ENCODE assay signal across 8 cellular contexts in the genomic region with DNA sequence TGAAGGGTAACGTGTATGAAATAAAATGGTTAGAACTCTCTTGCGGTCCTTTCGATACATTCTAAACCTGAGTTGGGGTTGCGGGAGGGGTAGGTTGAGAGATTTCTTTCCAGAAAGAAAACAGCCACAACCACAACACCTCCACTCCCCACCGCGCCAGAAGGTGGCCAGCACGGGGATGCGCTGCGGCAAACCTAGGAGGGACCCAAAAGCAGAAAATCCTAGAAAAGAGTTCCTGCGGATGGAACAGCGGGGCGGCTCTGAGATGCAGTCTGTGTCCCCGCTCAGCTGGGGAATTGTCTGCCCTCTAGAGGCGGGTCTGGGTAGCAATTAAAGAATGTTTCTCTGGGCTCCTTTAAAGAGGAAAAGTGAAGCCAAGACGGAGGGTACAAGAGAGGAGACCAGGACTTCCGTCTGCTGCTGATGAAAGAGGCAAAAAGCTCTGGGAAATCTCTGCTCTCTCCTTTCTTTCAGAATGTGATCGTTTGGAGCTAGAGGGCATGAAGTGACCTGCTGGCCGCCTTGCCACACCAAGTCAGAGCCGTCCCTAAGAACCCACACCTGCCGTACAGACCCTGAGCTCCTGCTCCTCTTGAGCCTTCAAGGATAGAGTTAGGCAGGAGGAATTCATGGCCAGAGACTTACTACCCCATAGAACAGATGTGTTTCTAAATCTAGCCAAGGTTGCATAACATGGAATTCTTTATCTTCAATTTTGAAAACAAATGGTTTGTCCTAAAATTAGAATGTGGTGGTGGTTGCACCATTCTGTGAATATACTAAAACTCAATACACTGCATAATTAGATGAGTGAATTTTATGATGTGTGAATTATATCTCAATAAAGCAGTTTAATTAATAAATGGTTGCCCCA. TPM values are rescaled to one million over a fixed set of nuclear protein-coding genes. Genes with fewer than 3 reads are reported as not detected.
DNase-seq lines count a peak whose midpoint lies in the region; ATAC-seq, FAIRE-seq and TF ChIP-seq lines count a peak whose summit lies in the region.

No MANE protein-coding gene starts in this region.

- peaks cover 27% of the 10 kb centered on the region for H3K27me3 ChIP-seq in BE2C
- no peaks in the 10 kb centered on the region for H3K27me3 ChIP-seq in PC-3 (ENCODE audit: low read length)
- H3K27me3 ChIP-seq in foreskin keratinocyte = no peaks in the 10 kb centered on the region
- peaks cover 26% of the 10 kb centered on the region for H3K27me3 ChIP-seq in osteoblast (ENCODE audit: insufficient read depth, low read length)
- peaks cover 0 to 21% of the 10 kb centered on the region in 2 donors for H3K27me3 ChIP-seq in tibial artery

- peak overlapping the region; percentile 64 for H3K4me3 ChIP-seq in BE2C (ENCODE audit: low read depth, low read length)
- peak overlapping the region; percentile 66 for H3K4me3 ChIP-seq in PC-3 (ENCODE audit: low read length)
- peak overlapping the region; percentile 60 for H3K4me3 ChIP-seq in osteoblast (ENCODE audit: insufficient read depth, low read length)
- H3K4me3 ChIP-seq in tibial artery = peak overlapping the region; percentile 9 to 42

- no peaks in the 10 kb centered on the region for H3K9me2 ChIP-seq in PC-3 (replicated peaks; ENCODE audit: low read length)

- no TSS peak for BruUV-seq in PC-3 (replicated peaks; lab: Mats Ljungman, UMichigan)

- H4K20me1 ChIP-seq in PC-3 (ENCODE audit: low read length) = no peaks in the 10 kb centered on the region
- H4K20me1 ChIP-seq in osteoblast (ENCODE audit: insufficient read depth, low read length) = no peaks in the 10 kb centered on the region

- intact Hi-C loops in PC-3 (cut with micrococcal nuclease) (loop anchor here (1.0 to 5.0 kb wide), 3 partner anchors 18 to 214 kb away; no protein-coding TSS in a partner anchor), tibial artery (cut with DNase I; ENCODE audit: low total_unique reads) (loop anchor here (10.0 kb wide), 1 partner anchor 212 kb away; no protein-coding TSS in a partner anchor)

- no peaks in the 10 kb centered on the region for H3F3A ChIP-seq in PC-3 (ENCODE audit: low read length, unreplicated experiment)

- CTCF ChIA-PET in PC-3 (lab: Charles Lee) = interaction anchor here (1.1 kb wide), 1 partner anchor 17 kb away, joined by 6 read pairs; no protein-coding TSS in a partner anchor

- peak; percentile 87 for TF ChIP-seq CTCF in BE2C (IDR thresholded peaks at IDR 0.05; ENCODE audit: low read depth, low read length)
- TF ChIP-seq CTCF in PC-3 (conservative IDR thresholded peaks at IDR 0.05; ENCODE audit: low read depth, low read length) = peak; percentile 96
- TF ChIP-seq CTCF in foreskin keratinocyte (conservative IDR thresholded peaks at IDR 0.05) = peak; percentile 90
- peak; percentile 89 for TF ChIP-seq CTCF in osteoblast (IDR thresholded peaks at IDR 0.05; ENCODE audit: extremely low read depth, low read depth, low read length)
- peak; percentile 50 to 71 for TF ChIP-seq CTCF in tibial artery (IDR thresholded peaks at IDR 0.05)

- peak; percentile 84 for FAIRE-seq in GM19239 (lab: Jason Lieb, UNC)

- H3K4me1 ChIP-seq in BE2C = no peaks in the 10 kb centered on the region
- H3K4me1 ChIP-seq in PC-3 (ENCODE audit: insufficient read depth, low read length) = no peaks in the 10 kb centered on the region
- H3K4me1 ChIP-seq in foreskin keratinocyte = no peaks in the 10 kb centered on the region
- no peaks in the 10 kb centered on the region for H3K4me1 ChIP-seq in osteoblast (ENCODE audit: insufficient read depth, low read length)
- peaks cover 0 to 5% (median 0%) of the 10 kb centered on the region in 4 donors for H3K4me1 ChIP-seq in tibial artery

- no peaks in the 10 kb centered on the region for H3K9me3 ChIP-seq in BE2C
- H3K9me3 ChIP-seq in PC-3 (ENCODE audit: low read length) = no peaks in the 10 kb centered on the region
- no peaks in the 10 kb centered on the region for H3K9me3 ChIP-seq in osteoblast (ENCODE audit: low read depth, low read length)
- H3K9me3 ChIP-seq in tibial artery = no peaks in the 10 kb centered on the region

- POLR2A ChIA-PET in PC-3 (lab: Charles Lee; ENCODE audit: unreplicated experiment) = no interaction called here

- H3K27ac ChIP-seq in PC-3 (ENCODE audit: low read length) (no peak overlapping the region), foreskin keratinocyte (no peak overlapping the region), osteoblast (ENCODE audit: low read depth, low read length) (no peak overlapping the region), tibial artery (no peak overlapping the region)

- H3K4me2 ChIP-seq in PC-3 (ENCODE audit: low read length) (peak overlapping the region; percentile 77), osteoblast (ENCODE audit: insufficient read depth, low read length) (peak overlapping the region; percentile 73)

- H3K79me2 ChIP-seq in PC-3 (ENCODE audit: low read length) (no peaks in the 10 kb centered on the region), osteoblast (ENCODE audit: insufficient read depth, low read length) (no peaks in the 10 kb centered on the region)

- ATAC-seq in HG03457 (IDR thresholded peaks at IDR 0.05; ENCODE audit: unreplicated experiment) (peak; percentile 68), PC-3 (peak; percentile 94), foreskin keratinocyte (peak; percentile 90)

- no peak overlapping the region for H3K9ac ChIP-seq in PC-3 (ENCODE audit: low read length)

- DNase-seq in BE2C = peak; percentile 70
- peak; percentile 46 for DNase-seq in GM19239 (ENCODE audit: insufficient read length, low spot score)
- peak; percentile 81 for DNase-seq in PC-3
- peak; percentile 33 for DNase-seq in activated T-helper 1 cell treated with Interleukin-2 at 50 U/mL for 16 hours (ENCODE audit: low read depth)
- peak in 1 of 2 donors; percentile 34 for DNase-seq in foreskin keratinocyte
- DNase-seq in osteoblast (ENCODE audit: insufficient read length, low spot score, missing footprints) = peak; percentile 71
- peak in 1 of 2 donors; percentile 48 for DNase-seq in tibial artery

- H3K36me3 ChIP-seq in BE2C (no peaks in the 10 kb centered on the region), PC-3 (ENCODE audit: low read depth, low read length) (no peaks in the 10 kb centered on the region), osteoblast (ENCODE audit: insufficient read depth, low read length) (no peaks in the 10 kb centered on the region), tibial artery (no peaks in the 10 kb centered on the region)

- H2AFZ ChIP-seq in PC-3 (ENCODE audit: low read length) = peak overlapping the region; percentile 70
- peak overlapping the region; percentile 57 for H2AFZ ChIP-seq in osteoblast (ENCODE audit: low read length)

RNA-seq across cellular contexts. Expression of a gene that starts 46.5 kb away (rescaled TPM):
- polyA plus RNA-seq in BE2C (2012; ENCODE audit: insufficient read depth, insufficient read length, low read depth) = 63.1 TPM
- 28.9 and 43.1 TPM in 2 replicates for total RNA-seq in PC-3 (2014; rRNA removed)
- total RNA-seq in foreskin keratinocyte = 46.1 and 49.2 TPM in 2 replicates
- polyA plus RNA-seq in foreskin keratinocyte = 65.2 and 67.3 TPM in 2 replicates
- 11.8 and 20.3 TPM in 2 replicates for total RNA-seq in osteoblast
